8 cellular contexts compared by ENCODE assay signal in the genomic region with DNA sequence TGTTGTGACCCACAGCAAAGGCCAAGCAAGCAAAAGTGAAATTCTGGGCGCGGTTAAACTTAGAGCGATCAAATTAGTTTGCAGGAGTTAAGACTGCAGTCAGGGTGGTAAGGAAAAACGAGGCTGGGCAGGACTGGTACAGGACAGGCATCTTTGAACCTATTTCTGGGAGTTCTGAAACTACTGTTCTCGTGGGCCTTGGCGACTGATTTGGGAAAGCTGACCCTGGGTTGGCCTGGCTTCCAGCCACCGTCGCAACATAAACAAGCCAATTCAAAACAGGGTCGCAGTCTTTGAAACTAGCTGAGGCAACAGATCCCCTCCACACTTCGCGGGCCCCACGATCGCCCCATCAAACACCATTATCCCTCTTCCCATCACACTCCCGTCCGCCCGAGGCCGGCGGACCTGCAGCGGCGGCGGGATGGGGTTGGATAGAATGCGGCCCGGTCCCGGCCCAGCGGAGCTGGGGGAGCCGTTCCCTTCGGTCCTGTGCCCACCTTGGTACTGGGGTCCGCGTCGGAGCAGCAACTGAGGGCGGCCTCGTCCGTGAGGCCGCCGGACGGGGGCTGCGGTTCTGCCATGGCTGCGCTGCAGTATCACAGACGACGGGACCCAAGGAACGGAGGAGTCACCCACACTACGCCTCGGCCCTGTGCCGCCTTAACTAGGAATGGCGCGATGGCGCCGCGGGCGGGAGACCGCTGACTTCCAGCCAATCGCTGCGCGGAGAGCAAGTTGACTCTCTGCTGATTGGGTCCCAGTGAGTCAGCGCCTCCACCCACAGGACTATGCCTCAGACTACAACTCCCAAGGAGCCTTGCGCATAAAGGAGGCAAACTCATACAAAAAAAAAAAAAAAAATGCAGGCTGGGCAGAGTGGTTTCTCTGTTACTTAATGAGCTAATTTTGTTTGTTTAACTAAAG. TPM values are rescaled to one million over a fixed set of nuclear protein-coding genes. Genes with fewer than 3 reads are reported as not detected.
DNase-seq lines count a peak whose midpoint lies in the region; ATAC-seq and TF ChIP-seq lines count a peak whose summit lies in the region.

A gene (minus strand): TSS at position 675 of the 927 bp plus-strand sequence. CDS start 91 bp downstream, at position 584.

- peaks cover 5% of the 10 kb centered on the region for H3K36me3 ChIP-seq in neural progenitor cell

- ATAC-seq in foreskin keratinocyte, result peak; percentile 97

- DNase-seq in GF-D8 (lab: John Stamatoyannopoulos, UW) (peak; percentile 93), HEK293T (ENCODE audit: extremely low spot score) (peak; percentile 97), MV-4-11 (lab: John Stamatoyannopoulos, UW) (peak; percentile 99), SK-MEL-5 (ENCODE audit: low read depth, low spot score) (peak; percentile 98), foreskin keratinocyte (peak; percentile 94 to 96), neural progenitor cell (ENCODE audit: low spot score) (peak; percentile 98), stromal cell of bone marrow (ENCODE audit: low read depth) (peak; percentile 99)
- DNase-seq in activated naive CD4-positive, alpha-beta T cell treated with Interleukin-2 at 50 U/mL for 16 hours, result peak; percentile 97

- H3K9me3 Mint-ChIP-seq in neural progenitor cell, result peaks cover 41% of the 10 kb centered on the region

- peaks cover 10% of the 10 kb centered on the region for H3K4me1 Mint-ChIP-seq in neural progenitor cell

- H2AFZ ChIP-seq in neural progenitor cell (replicated peaks), result peak within 1 kb of the TSS; percentile 51

- CTCF ChIA-PET in HEK293T (lab: Yijun Ruan, JAX), result interaction anchor here (0.6 kb wide), 2 partner anchors 20 to 230 kb away, joined by 3 to 4 read pairs; no protein-coding TSS in a partner anchor

- H3K27ac ChIP-seq in foreskin keratinocyte (peak within 1 kb of the TSS; percentile 73), neural progenitor cell (peak within 1 kb of the TSS; percentile 57)

- H3F3A ChIP-seq in neural progenitor cell (ENCODE audit: low read depth), result peaks cover 3% of the 10 kb centered on the region

- H3K4me2 ChIP-seq in neural progenitor cell, result peak within 1 kb of the TSS; percentile 85

- H3K27ac Mint-ChIP-seq in neural progenitor cell, result peak within 1 kb of the TSS; percentile 79

- H3K4me1 ChIP-seq in foreskin keratinocyte (no peaks in the 10 kb centered on the region), neural progenitor cell (no peaks in the 10 kb centered on the region)

- TF ChIP-seq CTCF in foreskin keratinocyte (conservative IDR thresholded peaks at IDR 0.05) (peak; percentile 6), neural progenitor cell (IDR thresholded peaks at IDR 0.05) (no peak)

- H3K27me3 ChIP-seq in foreskin keratinocyte (no peaks in the 10 kb centered on the region), neural progenitor cell (no peaks in the 10 kb centered on the region)

- H3K9me3 ChIP-seq in neural progenitor cell (ENCODE audit: low read depth), result no peaks in the 10 kb centered on the region

- H3K79me2 ChIP-seq in neural progenitor cell (ENCODE audit: low read depth), result peaks cover 52% of the 10 kb centered on the region

- H3K9ac ChIP-seq in neural progenitor cell, result peak within 1 kb of the TSS; percentile 79

- H3K36me3 Mint-ChIP-seq in neural progenitor cell, result peaks cover 41% of the 10 kb centered on the region

- in situ Hi-C loops in SK-MEL-5 (cut with HindIII; ENCODE audit: low pct_unique_long_range_greater_than_20kb, low sequenced_read_pairs), result no loop called here

- H3K27me3 Mint-ChIP-seq in neural progenitor cell (ENCODE audit: insufficient read depth, low read depth), result peaks cover 4% of the 10 kb centered on the region

- POLR2A ChIA-PET in HEK293T (lab: Yijun Ruan, JAX), result interaction anchor here (0.6 to 1.7 kb wide), 14 partner anchors 9 to 979 kb away, joined by 3 to 10 read pairs (median 4); no protein-coding TSS in a partner anchor

- peak within 1 kb of the TSS; percentile 55 for H3K4me3 ChIP-seq in neural progenitor cell

- H3K4me3 Mint-ChIP-seq in neural progenitor cell, result peak within 1 kb of the TSS; percentile 90

- no peaks in the 10 kb centered on the region for H4K20me1 ChIP-seq in neural progenitor cell (ENCODE audit: low read depth)

TF ChIP-seq in HEK293T, 16 proteins besides CTCF, POLR2A, EP300 and RAD21:
- no peak for TF ChIP-seq CTBP1 (IDR thresholded peaks at IDR 0.05; ENCODE audit: borderline replicate concordance)
- peak; percentile 97 for TF ChIP-seq L3MBTL2 (conservative IDR thresholded peaks at IDR 0.05)
- no peak for TF ChIP-seq HDGF (IDR thresholded peaks at IDR 0.05; ENCODE audit: borderline replicate concordance)
- TF ChIP-seq FOXK2 (IDR thresholded peaks at IDR 0.05), result no peak
- peak; percentile 75 for TF ChIP-seq ELF4 (IDR thresholded peaks at IDR 0.05)
- TF ChIP-seq, protein P1, sequence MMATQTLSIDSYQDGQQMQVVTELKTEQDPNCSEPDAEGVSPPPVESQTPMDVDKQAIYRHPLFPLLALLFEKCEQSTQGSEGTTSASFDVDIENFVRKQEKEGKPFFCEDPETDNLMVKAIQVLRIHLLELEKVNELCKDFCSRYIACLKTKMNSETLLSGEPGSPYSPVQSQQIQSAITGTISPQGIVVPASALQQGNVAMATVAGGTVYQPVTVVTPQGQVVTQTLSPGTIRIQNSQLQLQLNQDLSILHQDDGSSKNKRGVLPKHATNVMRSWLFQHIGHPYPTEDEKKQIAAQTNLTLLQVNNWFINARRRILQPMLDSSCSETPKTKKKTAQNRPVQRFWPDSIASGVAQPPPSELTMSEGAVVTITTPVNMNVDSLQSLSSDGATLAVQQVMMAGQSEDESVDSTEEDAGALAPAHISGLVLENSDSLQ (IDR thresholded peaks at IDR 0.05), result no peak
- peak; percentile 19; the same call in 1 of the 2 replicates for TF ChIP-seq NFRKB (IDR thresholded peaks at IDR 0.05)
- TF ChIP-seq SP1 (IDR thresholded peaks at IDR 0.05), result no peak
- no peak for TF ChIP-seq SUZ12 (IDR thresholded peaks at IDR 0.05)
- TF ChIP-seq ZNF384 (IDR thresholded peaks at IDR 0.05), result peak; percentile 99
TF ChIP-seq in HEK293T: peak in this region for 4.

RNA-seq across cellular contexts. Expression of the gene that starts here (rescaled TPM):
- total RNA-seq in SK-MEL-5 (2014; rRNA removed; shearing (Covaris generic)), result 349 and 373 TPM in 2 replicates
- polyA plus RNA-seq in SK-MEL-5 (2015; cell fraction: cytosol; rRNA removed), result 185 and 208 TPM in 2 replicates
- polyA plus RNA-seq in SK-MEL-5 (2015; cell fraction: nucleus; rRNA removed), result 53.2 and 63.3 TPM in 2 replicates
- total RNA-seq in foreskin keratinocyte (271 and 277 TPM in 2 replicates), neural progenitor cell (ENCODE audit: low replicate concordance) (351 and 525 TPM in 2 replicates)
- polyA plus RNA-seq in foreskin keratinocyte, result 191 and 217 TPM in 2 replicates

Comparison
In these comparisons a context has a peak if more than half of its experiments do, and no peak if none do; other contexts are left out.
1. Peak in every context shown above with its lines: DNase-seq, ATAC-seq, H3K4me3 ChIP-seq and H3K27ac ChIP-seq.